In the genomic region with DNA sequence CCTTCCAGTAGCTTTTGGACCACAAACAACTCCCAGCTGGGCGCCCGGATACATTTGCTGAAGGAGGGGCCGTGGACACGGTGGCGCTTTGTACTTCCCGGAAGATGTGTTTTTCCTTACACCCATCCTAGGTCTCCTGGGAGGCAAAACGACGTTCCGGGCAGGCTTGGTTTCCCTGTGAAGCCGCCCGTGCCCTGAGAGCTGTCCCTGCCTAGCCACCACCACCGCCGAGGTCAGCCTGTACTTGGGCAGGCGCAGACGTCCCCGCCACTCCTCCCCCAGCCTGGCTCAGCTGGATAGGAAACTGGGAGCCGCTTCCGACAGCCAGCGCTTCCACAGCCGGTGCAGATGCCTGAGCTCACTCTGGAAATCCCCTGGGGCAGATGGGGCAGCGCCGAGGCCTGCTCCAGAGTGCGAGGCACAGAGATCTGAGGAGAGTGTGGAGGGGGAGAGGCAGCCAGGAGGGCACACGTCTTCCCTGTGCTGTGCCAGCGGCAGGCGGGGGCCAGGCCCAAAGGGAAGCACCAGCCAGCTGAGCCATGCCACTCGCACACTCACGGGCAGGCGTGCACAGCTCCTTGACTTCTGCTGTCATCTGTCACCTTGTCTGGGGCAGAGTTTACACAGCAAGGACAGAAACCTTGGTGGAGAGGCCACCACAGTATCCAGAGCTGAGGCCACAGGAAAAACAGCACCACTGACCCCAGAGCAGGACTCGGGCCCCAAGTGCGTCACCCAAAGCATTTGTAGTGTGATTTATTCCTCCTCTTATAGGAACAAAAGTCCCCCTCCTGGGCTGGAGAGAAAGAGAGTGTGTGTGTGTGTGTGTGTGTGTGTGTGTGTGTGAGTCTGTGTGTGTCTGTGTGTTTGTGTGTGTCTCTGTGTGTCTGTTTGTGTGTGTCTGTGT, we compare ENCODE assay signal across 8 cellular contexts. TPM values are rescaled to one million over a fixed set of nuclear protein-coding genes. Genes with fewer than 3 reads are reported as not detected.
DNase-seq lines count a peak whose midpoint lies in the region; ATAC-seq and TF ChIP-seq lines count a peak whose summit lies in the region.

No MANE protein-coding gene starts in this region.

- H3K4me3 Mint-ChIP-seq in activated CD4-positive, alpha-beta memory T cell treated with anti-CD3 and anti-CD28 coated beads, Interleukin-2, amount 10 ng/mL, durations not matched to agents 7 days and 5 days = peak overlapping the region; percentile 44
- H3K4me3 Mint-ChIP-seq in activated CD4-positive, alpha-beta memory T cell treated with anti-CD3 and anti-CD28 coated beads for 36 hours = no peak overlapping the region

- H3K79me2 ChIP-seq in PC-3 (ENCODE audit: low read length) = peaks cover 51% of the 10 kb centered on the region

- peak overlapping the region; percentile 39 for H2AFZ ChIP-seq in PC-3 (ENCODE audit: low read length)

- no peaks in the 10 kb centered on the region for H3F3A ChIP-seq in PC-3 (ENCODE audit: low read length, unreplicated experiment)

- peak overlapping the region; percentile 44 for H3K27ac Mint-ChIP-seq in activated CD4-positive, alpha-beta memory T cell treated with anti-CD3 and anti-CD28 coated beads, Interleukin-2, amount 10 ng/mL, durations not matched to agents 7 days and 5 days
- H3K27ac Mint-ChIP-seq in activated CD4-positive, alpha-beta memory T cell treated with anti-CD3 and anti-CD28 coated beads for 36 hours = no peak overlapping the region

- H3K27me3 ChIP-seq in PC-3 (ENCODE audit: low read length) (no peaks in the 10 kb centered on the region), dorsolateral prefrontal cortex (no peaks in the 10 kb centered on the region), lung (ENCODE audit: control insufficient read depth, insufficient read depth) (no peaks in the 10 kb centered on the region), thoracic aorta (replicated peaks; ENCODE audit: insufficient read depth) (no peaks in the 10 kb centered on the region)

- no peaks in the 10 kb centered on the region for H3K36me3 ChIP-seq in PC-3 (ENCODE audit: low read depth, low read length)
- H3K36me3 ChIP-seq in lung (ENCODE audit: control insufficient read depth in 2 of 2, insufficient read depth in 2 of 2, low read length in 2 of 2) = peaks cover 0 to 2% of the 10 kb centered on the region in 2 donors
- H3K36me3 ChIP-seq in thoracic aorta = no peaks in the 10 kb centered on the region

- H3K4me1 Mint-ChIP-seq in activated CD4-positive, alpha-beta memory T cell treated with anti-CD3 and anti-CD28 coated beads, Interleukin-2, amount 10 ng/mL, durations not matched to agents 7 days and 5 days = peaks cover 72% of the 10 kb centered on the region
- H3K4me1 Mint-ChIP-seq in activated CD4-positive, alpha-beta memory T cell treated with anti-CD3 and anti-CD28 coated beads for 36 hours (ENCODE audit: low read depth) = peaks cover 56% of the 10 kb centered on the region

- H3K9me3 ChIP-seq in PC-3 (ENCODE audit: low read length) (no peaks in the 10 kb centered on the region), lung (ENCODE audit: control insufficient read depth in 2 of 2, insufficient read depth in 1 of 2, low read length in 1 of 2) (no peaks in the 10 kb centered on the region), thoracic aorta (no peaks in the 10 kb centered on the region)

- H3K27me3 Mint-ChIP-seq in activated CD4-positive, alpha-beta memory T cell treated with anti-CD3 and anti-CD28 coated beads, Interleukin-2, amount 10 ng/mL, durations not matched to agents 7 days and 5 days = no peaks in the 10 kb centered on the region
- no peaks in the 10 kb centered on the region for H3K27me3 Mint-ChIP-seq in activated CD4-positive, alpha-beta memory T cell treated with anti-CD3 and anti-CD28 coated beads for 36 hours

- peaks cover 3% of the 10 kb centered on the region for H3K36me3 Mint-ChIP-seq in activated CD4-positive, alpha-beta memory T cell treated with anti-CD3 and anti-CD28 coated beads, Interleukin-2, amount 10 ng/mL, durations not matched to agents 7 days and 5 days (ENCODE audit: low read depth)
- no peaks in the 10 kb centered on the region for H3K36me3 Mint-ChIP-seq in activated CD4-positive, alpha-beta memory T cell treated with anti-CD3 and anti-CD28 coated beads for 36 hours

- peak overlapping the region; percentile 83 for H3K4me2 ChIP-seq in PC-3 (ENCODE audit: low read length)

- no peaks in the 10 kb centered on the region for H3K9me3 Mint-ChIP-seq in activated CD4-positive, alpha-beta memory T cell treated with anti-CD3 and anti-CD28 coated beads, Interleukin-2, amount 10 ng/mL, durations not matched to agents 7 days and 5 days
- H3K9me3 Mint-ChIP-seq in activated CD4-positive, alpha-beta memory T cell treated with anti-CD3 and anti-CD28 coated beads for 36 hours = no peaks in the 10 kb centered on the region

- no peaks in the 10 kb centered on the region for H3K9me2 ChIP-seq in PC-3 (replicated peaks; ENCODE audit: low read length)

- H4K20me1 ChIP-seq in PC-3 (ENCODE audit: low read length) = peaks cover 7% of the 10 kb centered on the region; the same call in 1 of the 2 replicates

- intact Hi-C loops in activated CD4-positive, alpha-beta memory T cell treated with anti-CD3 and anti-CD28 coated beads for 36 hours (cut with micrococcal nuclease) = no loop called here
- intact Hi-C loops in PC-3 (cut with micrococcal nuclease) = no loop called here
- intact Hi-C loops in dorsolateral prefrontal cortex (cut with DNase I) = no loop called here

- CTCF ChIA-PET in activated CD4-positive, alpha-beta memory T cell treated with anti-CD3 and anti-CD28 coated beads, Interleukin-2, amount 10 ng/mL, durations not matched to agents 7 days and 5 days (lab: Charles Lee) = interaction anchor here (1.4 to 2.1 kb wide), 3 partner anchors 59 to 101 kb away, joined by 5 to 7 read pairs (median 7); no protein-coding TSS in a partner anchor
- CTCF ChIA-PET in activated CD4-positive, alpha-beta memory T cell treated with anti-CD3 and anti-CD28 coated beads for 36 hours (lab: Charles Lee) = interaction anchor here (0.9 to 2.6 kb wide), 2 partner anchors 31 to 90 kb away, joined by 3 to 11 read pairs; a partner anchor contains a TSS
- CTCF ChIA-PET in PC-3 (lab: Charles Lee) = interaction anchor here (0.6 kb wide), 1 partner anchor 114 kb away, joined by 3 read pairs; a partner anchor contains a TSS

- H3K9ac ChIP-seq in PC-3 (ENCODE audit: low read length) = peak overlapping the region; percentile 31

- POLR2A ChIA-PET in activated CD4-positive, alpha-beta memory T cell treated with anti-CD3 and anti-CD28 coated beads, Interleukin-2, amount 10 ng/mL, durations not matched to agents 7 days and 5 days (lab: Charles Lee) = interaction anchor here (0.8 to 0.9 kb wide), 2 partner anchors 8 to 32 kb away, joined by 3 read pairs; no protein-coding TSS in a partner anchor
- POLR2A ChIA-PET in activated CD4-positive, alpha-beta memory T cell treated with anti-CD3 and anti-CD28 coated beads for 36 hours (lab: Charles Lee) = no interaction called here
- POLR2A ChIA-PET in PC-3 (lab: Charles Lee; ENCODE audit: unreplicated experiment) = interaction anchor here (0.5 to 0.6 kb wide), 2 partner anchors 29 to 257 kb away, joined by 3 to 5 read pairs; no protein-coding TSS in a partner anchor

- peaks cover 39% of the 10 kb centered on the region for H3K4me1 ChIP-seq in PC-3 (ENCODE audit: insufficient read depth, low read length)
- peaks cover 5 to 44% of the 10 kb centered on the region in 2 donors for H3K4me1 ChIP-seq in lung (ENCODE audit: control insufficient read depth in 2 of 2, insufficient read depth in 2 of 2, low read length in 2 of 2)
- H3K4me1 ChIP-seq in thoracic aorta (ENCODE audit: control insufficient read depth in 1 of 2, low read depth in 2 of 2) = peaks cover 25 to 46% of the 10 kb centered on the region in 2 donors

- ATAC-seq in PC-3 (peak; percentile 52), lung (ENCODE audit: insufficient read depth, low FRiP score) (peak; percentile 8), thoracic aorta (ENCODE audit: insufficient number of reproducible peaks, low FRiP score, low read depth) (no peak), HG02623 (IDR thresholded peaks at IDR 0.05; ENCODE audit: unreplicated experiment) (no peak)

- TF ChIP-seq CTCF in PC-3 (conservative IDR thresholded peaks at IDR 0.05; ENCODE audit: low read depth, low read length) (no peak), dorsolateral prefrontal cortex (IDR thresholded peaks at IDR 0.05 in 54 of 56, conservative IDR thresholded peaks at IDR 0.05 in 2 of 56; ENCODE audit: low read depth in 1 of 56, partially characterized antibody in 56 of 56) (peak in 3 of 56 donors; percentile 9 to 20 (median 14)), lung (IDR thresholded peaks at IDR 0.05; ENCODE audit: control extremely low read depth, extremely low read depth) (no peak), thoracic aorta (IDR thresholded peaks at IDR 0.05) (no peak)

- DNase-seq in activated CD4-positive, alpha-beta memory T cell treated with anti-CD3 and anti-CD28 coated beads, Interleukin-2, amount 10 ng/mL, durations not matched to agents 7 days and 5 days = no peak
- no peak for DNase-seq in activated CD4-positive, alpha-beta memory T cell treated with anti-CD3 and anti-CD28 coated beads for 36 hours
- DNase-seq in PC-3 (peak; percentile 89), dorsolateral prefrontal cortex (peak in 8 of 10 donors; percentile 45 to 75 (median 58)), lung (ENCODE audit: low spot score) (peak; percentile 68), thoracic aorta (ENCODE audit: low spot score) (peak; percentile 38), NCI-H1930 (lab: John Stamatoyannopoulos, UW) (no peak)

- H3K27ac ChIP-seq in PC-3 (ENCODE audit: low read length) = peak overlapping the region; percentile 62
- H3K27ac ChIP-seq in dorsolateral prefrontal cortex = peak overlapping the region; percentile 6 to 94 (median 82)
- peak overlapping the region; percentile 79 to 87 for H3K27ac ChIP-seq in lung (ENCODE audit: low read depth in 1 of 2, low read length in 1 of 2)
- H3K27ac ChIP-seq in thoracic aorta = peak overlapping the region; percentile 57 to 75

- H3K4me3 ChIP-seq in PC-3 (ENCODE audit: low read length) = peak overlapping the region; percentile 98
- H3K4me3 ChIP-seq in dorsolateral prefrontal cortex = peak overlapping the region in 57 of 59 donors; percentile 1 to 72 (median 39)
- H3K4me3 ChIP-seq in lung = no peak overlapping the region
- peak overlapping the region; percentile 84 for H3K4me3 ChIP-seq in thoracic aorta

- 33 to 55% methylated on average over 31 of the region's 31 CpGs for WGBS in lung, 2 donors

- no TSS peak for BruUV-seq in PC-3 (replicated peaks; lab: Mats Ljungman, UMichigan)

RNA-seq across cellular contexts. Expression of a gene that starts 3.0 kb away (rescaled TPM):
- total RNA-seq in activated CD4-positive, alpha-beta memory T cell treated with anti-CD3 and anti-CD28 coated beads, Interleukin-2, amount 10 ng/mL, durations not matched to agents 7 days and 5 days = 10 to 100 TPM; 33.2 to 33.8 TPM
- 10 to 100 TPM; 28.9 to 30.0 TPM for total RNA-seq in activated CD4-positive, alpha-beta memory T cell treated with anti-CD3 and anti-CD28 coated beads for 36 hours
- total RNA-seq in PC-3 (2014; rRNA removed) (52.3 and 74.8 TPM in 2 replicates), dorsolateral prefrontal cortex (10 to 100 TPM in 119 of 120 experiments, 1 to 10 TPM in 1; 7.0 to 64.1 (median 28.9) TPM), lung (10 to 100 TPM; 22.7 to 56.5 TPM), thoracic aorta (100 to 1,000 TPM in 1 of 2 donors, 10 to 100 TPM in 1; 91.6 to 153 TPM)
- polyA plus RNA-seq in lung = 100 to 1,000 TPM in 1 of 2 donors, 10 to 100 TPM in 1; 20.1 to 116 TPM

RNA-seq across cellular contexts. Expression of a gene that starts 30.8 kb away (rescaled TPM):
- not detected for total RNA-seq in activated CD4-positive, alpha-beta memory T cell treated with anti-CD3 and anti-CD28 coated beads, Interleukin-2, amount 10 ng/mL, durations not matched to agents 7 days and 5 days
- not detected for total RNA-seq in activated CD4-positive, alpha-beta memory T cell treated with anti-CD3 and anti-CD28 coated beads for 36 hours
- total RNA-seq in PC-3 (2014; rRNA removed) (not detected in 2 replicates), dorsolateral prefrontal cortex (1 to 10 TPM in 8 of 120 experiments, under 1 TPM in 34, not detected in 78; 0.22 to 2.0 (median 0.62) TPM), lung (under 1 TPM in 1 of 2 donors, not detected in 1; 0.31 TPM), thoracic aorta (not detected)
- polyA plus RNA-seq in lung = under 1 TPM in 1 of 2 donors, not detected in 1; 0.10 TPM

RNA-seq across cellular contexts. Expression of a gene that starts 39.3 kb away (rescaled TPM):
- total RNA-seq in activated CD4-positive, alpha-beta memory T cell treated with anti-CD3 and anti-CD28 coated beads, Interleukin-2, amount 10 ng/mL, durations not matched to agents 7 days and 5 days = not detected
- not detected for total RNA-seq in activated CD4-positive, alpha-beta memory T cell treated with anti-CD3 and anti-CD28 coated beads for 36 hours
- total RNA-seq in PC-3 (2014; rRNA removed) (0.40 and 0.62 TPM in 2 replicates), dorsolateral prefrontal cortex (10 to 100 TPM in 118 of 120 experiments, 1 to 10 TPM in 2; 7.1 to 34.6 (median 19.7) TPM), lung (10 to 100 TPM; 15.9 to 20.0 TPM), thoracic aorta (10 to 100 TPM in 1 of 2 donors, 1 to 10 TPM in 1; 8.3 to 17.7 TPM)
- polyA plus RNA-seq in lung = 10 to 100 TPM; 21.4 to 30.4 TPM

RNA-seq across cellular contexts. Expression of a gene that starts 41.6 kb away (rescaled TPM):
- total RNA-seq in activated CD4-positive, alpha-beta memory T cell treated with anti-CD3 and anti-CD28 coated beads, Interleukin-2, amount 10 ng/mL, durations not matched to agents 7 days and 5 days = not detected
- total RNA-seq in activated CD4-positive, alpha-beta memory T cell treated with anti-CD3 and anti-CD28 coated beads for 36 hours = not detected
- total RNA-seq in PC-3 (2014; rRNA removed) (0.86 and 2.5 TPM in 2 replicates), dorsolateral prefrontal cortex (10 to 100 TPM in 118 of 120 experiments, 1 to 10 TPM in 2; 9.7 to 74.7 (median 21.5) TPM), lung (10 to 100 TPM in 1 of 2 donors, 1 to 10 TPM in 1; 3.3 to 11.3 TPM), thoracic aorta (1 to 10 TPM; 1.9 to 2.4 TPM)
- polyA plus RNA-seq in lung = 1 to 10 TPM; 2.0 to 7.9 TPM

RNA-seq across cellular contexts. Expression of a gene that starts 45.3 kb away (rescaled TPM):
- total RNA-seq in activated CD4-positive, alpha-beta memory T cell treated with anti-CD3 and anti-CD28 coated beads, Interleukin-2, amount 10 ng/mL, durations not matched to agents 7 days and 5 days = 10 to 100 TPM; 26.5 to 28.9 TPM
- 10 to 100 TPM; 24.5 to 25.2 TPM for total RNA-seq in activated CD4-positive, alpha-beta memory T cell treated with anti-CD3 and anti-CD28 coated beads for 36 hours
- total RNA-seq in PC-3 (2014; rRNA removed) (64.7 and 77.3 TPM in 2 replicates), dorsolateral prefrontal cortex (100 to 1,000 TPM in 15 of 120 experiments, 10 to 100 TPM in 105; 42.7 to 122 (median 85.2) TPM), lung (10 to 100 TPM; 24.3 to 24.6 TPM), thoracic aorta (10 to 100 TPM; 16.4 to 31.1 TPM)
- polyA plus RNA-seq in lung = 10 to 100 TPM; 10.8 to 11.1 TPM

Comparison
In these comparisons a context has a peak if more than half of its experiments do, and no peak if none do; other contexts are left out.
1. DNase-seq: peak in PC-3 (single experiment), dorsolateral prefrontal cortex (8 of 10), lung (single experiment) and thoracic aorta (single experiment); none in activated CD4-positive, alpha-beta memory T cell treated with anti-CD3 and anti-CD28 coated beads, Interleukin-2, amount 10 ng/mL, durations not matched to agents 7 days and 5 days (single experiment), activated CD4-positive, alpha-beta memory T cell treated with anti-CD3 and anti-CD28 coated beads for 36 hours (single experiment) and NCI-H1930 (0 of 2).
2. ATAC-seq: peak in PC-3 (single experiment) and lung (single experiment); none in thoracic aorta (single experiment) and HG02623 (single experiment).
3. Peak in every context shown above with its lines, with median percentiles within 50 percentile points of each other: H3K27ac ChIP-seq.